ENCODE assay signal across 8 cellular contexts in genomic region chr1:100606438-100606837, GRCh38.
DNase-seq lines count a peak whose midpoint lies in the region; ATAC-seq, FAIRE-seq and TF ChIP-seq lines count a peak whose summit lies in the region.

No MANE protein-coding gene starts in this region.

- H3K27me3 ChIP-seq in H7 (ENCODE audit: control insufficient read depth, insufficient read depth, low read length) (no peaks in the 10 kb centered on the region), keratinocyte (ENCODE audit: control insufficient read depth, extremely low read depth, insufficient read depth, low read length) (no peaks in the 10 kb centered on the region)

- H3K36me3 ChIP-seq in H7 (replicated peaks; ENCODE audit: control insufficient read depth, insufficient read depth, low read length) (no peaks in the 10 kb centered on the region), keratinocyte (ENCODE audit: control insufficient read depth in 2 of 2, extremely low read depth in 1 of 2, insufficient read depth in 2 of 2, low read length in 2 of 2) (no peaks in the 10 kb centered on the region)

- no peak overlapping the region for H3K27ac Mint-ChIP-seq in activated naive CD8-positive, alpha-beta T cell treated with anti-CD3 and anti-CD28 coated beads, Interleukin-2, amount 50 U/mL, for 24 hours

- ATAC-seq in activated naive CD8-positive, alpha-beta T cell treated with anti-CD3 and anti-CD28 coated beads, Interleukin-2, amount 50 U/mL, for 24 hours: peak; percentile 61
- ATAC-seq in GM21786 (IDR thresholded peaks at IDR 0.05; ENCODE audit: unreplicated experiment) (no peak), HG02678 (IDR thresholded peaks at IDR 0.05; ENCODE audit: unreplicated experiment) (no peak)

- dilution Hi-C loops in keratinocyte (cut with MboI; ENCODE audit: extremely low pct_ligation_motif_present, low sequenced_read_pairs): no loop called here

- no peak overlapping the region for H3K4me2 ChIP-seq in keratinocyte (ENCODE audit: control insufficient read depth, extremely low read depth, insufficient read depth, low read depth, low read length)

- H2AFZ ChIP-seq in keratinocyte (ENCODE audit: control insufficient read depth, low read length): no peak overlapping the region

- FAIRE-seq in keratinocyte (lab: Jason Lieb, UNC): no peak

- H3K27me3 Mint-ChIP-seq in activated naive CD8-positive, alpha-beta T cell treated with anti-CD3 and anti-CD28 coated beads, Interleukin-2, amount 50 U/mL, for 24 hours: peaks cover 9% of the 10 kb centered on the region

- no peak overlapping the region for H3K4me3 Mint-ChIP-seq in activated naive CD8-positive, alpha-beta T cell treated with anti-CD3 and anti-CD28 coated beads, Interleukin-2, amount 50 U/mL, for 24 hours

- DNase-seq in AG20443 (ENCODE audit: low spot score): peak; percentile 73
- DNase-seq in H7: peak; percentile 14
- DNase-seq in activated naive CD8-positive, alpha-beta T cell treated with anti-CD3 and anti-CD28 coated beads, Interleukin-2, amount 50 U/mL, for 24 hours: no peak
- no peak for DNase-seq in keratinocyte (ENCODE audit: low read depth, low spot score)
- DNase-seq in stimulated activated CD4-positive, alpha-beta T cell treated with anti-CD3 and anti-CD28 coated beads, Interleukin-1b, Interleukin-23, amount 100 ng/mL, for 48 hours: no peak
- no peak for DNase-seq in activated CD4-positive, alpha-beta T cell treated with anti-CD3 and anti-CD28 coated beads for 48 hours

- TF ChIP-seq CTCF in keratinocyte (optimal IDR thresholded peaks at IDR 0.05 in 1 of 3, IDR thresholded peaks at IDR 0.05 in 1 of 3, conservative IDR thresholded peaks at IDR 0.05 in 1 of 3; ENCODE audit: extremely low read depth in 1 of 3, insufficient read depth in 2 of 3, low read length in 3 of 3): peak in 2 of 3 experiments; percentile 53 to 55

- H3K79me2 ChIP-seq in keratinocyte (ENCODE audit: control insufficient read depth, insufficient read depth, low read length): no peaks in the 10 kb centered on the region

- H3K4me1 Mint-ChIP-seq in activated naive CD8-positive, alpha-beta T cell treated with anti-CD3 and anti-CD28 coated beads, Interleukin-2, amount 50 U/mL, for 24 hours: no peaks in the 10 kb centered on the region

- no peaks in the 10 kb centered on the region for H4K20me1 ChIP-seq in keratinocyte (ENCODE audit: control insufficient read depth, extremely low read depth, insufficient read depth, low read length)

- H3K9me3 ChIP-seq in keratinocyte (ENCODE audit: control insufficient read depth, low read depth, low read length): no peaks in the 10 kb centered on the region

- H3K4me1 ChIP-seq in keratinocyte (ENCODE audit: control insufficient read depth, extremely low read depth, insufficient read depth, low read length): no peaks in the 10 kb centered on the region

- H3K9me1 ChIP-seq in keratinocyte (ENCODE audit: control insufficient read depth, extremely low read depth, insufficient read depth, low read length): no peaks in the 10 kb centered on the region

- H3K4me3 ChIP-seq in H7 (ENCODE audit: insufficient read depth, low read depth, low read length) (no peak overlapping the region), keratinocyte (ENCODE audit: control insufficient read depth in 2 of 3, extremely low read depth in 1 of 3, insufficient read depth in 2 of 3, low read depth in 1 of 3, low read length in 3 of 3) (no peak overlapping the region)

- no peaks in the 10 kb centered on the region for H3K36me3 Mint-ChIP-seq in activated naive CD8-positive, alpha-beta T cell treated with anti-CD3 and anti-CD28 coated beads, Interleukin-2, amount 50 U/mL, for 24 hours (ENCODE audit: low read depth)

- H3K9ac ChIP-seq in keratinocyte (ENCODE audit: control insufficient read depth, extremely low read depth, insufficient read depth, low read length): no peak overlapping the region

- H3K9me3 Mint-ChIP-seq in activated naive CD8-positive, alpha-beta T cell treated with anti-CD3 and anti-CD28 coated beads, Interleukin-2, amount 50 U/mL, for 24 hours: peaks cover 19% of the 10 kb centered on the region

- H3K27ac ChIP-seq in keratinocyte (ENCODE audit: control insufficient read depth, insufficient read depth, low read length): no peak overlapping the region

Comparison
In these comparisons a context has a peak if more than half of its experiments do, and no peak if none do; other contexts are left out.
1. DNase-seq: peak in AG20443 (single experiment) and H7 (single experiment); none in activated naive CD8-positive, alpha-beta T cell treated with anti-CD3 and anti-CD28 coated beads, Interleukin-2, amount 50 U/mL, for 24 hours (single experiment), keratinocyte (single experiment), stimulated activated CD4-positive, alpha-beta T cell treated with anti-CD3 and anti-CD28 coated beads, Interleukin-1b, Interleukin-23, amount 100 ng/mL, for 48 hours (single experiment) and activated CD4-positive, alpha-beta T cell treated with anti-CD3 and anti-CD28 coated beads for 48 hours (single experiment).